In genomic region chr12:33187409-33187808, GRCh38 we compare ENCODE assay signal across 25 cellular contexts.
"Had no signal": no experiment of that assay in that cellular context is flagged by ENCODE, and none has a peak within 500 bp of the region (broad histone marks: within the 10 kb centered on the region; RNA-seq: fewer than 3 reads in every experiment).

No MANE protein-coding gene starts in this region.

- H3K36me3 Mint-ChIP-seq: T-cell had no signal

- H3K4me2 ChIP-seq: SK-N-SH had no signal

- H3K27ac ChIP-seq: HL-60, Peyer's patch had no signal

- H3K27me3 ChIP-seq: MG63, Peyer's patch had no signal

- ATAC-seq: Right ventricle myocardium inferior, T-cell had no signal

- H3K4me3 ChIP-seq: MG63, Peyer's patch had no signal

- FAIRE-seq: HTR-8/SVneo had no signal

- H3K9ac ChIP-seq: SK-N-SH had no signal

- H3K27ac Mint-ChIP-seq: T-cell; T-helper 1 cell treated with Interleukin-12 subunit alpha and Interleukin-12 subunit beta and Interleukin-4 antibody, amounts not matched to agents 30 μg/mL and 1 μg/mL, for 36 hours had no signal

- H3K4me1 Mint-ChIP-seq: T-cell had no signal

- H3K4me3 Mint-ChIP-seq: T-cell; T-helper 1 cell treated with Interleukin-12 subunit alpha and Interleukin-12 subunit beta and Interleukin-4 antibody, amounts not matched to agents 30 μg/mL and 1 μg/mL, for 36 hours had no signal

- H3K9me2 ChIP-seq: SK-N-SH had no signal

- H3K4me1 ChIP-seq: Peyer's patch had no signal

- DNase-seq: KBM-7, MG63, NCI-H1092, NCI-H1105 treated with DMSO at 0.1 percent for 48 hours, NCI-H1417 treated with DMSO at 0.1 percent for 48 hours, NCI-H146, NCI-H1694 treated with DMSO at 0.1 percent for 48 hours, NCI-H1930, NCI-H2081, NCI-H2171, NCI-H226, NCI-H446, NCI-H510A, NCI-H524 treated with DMSO at 0.1 percent for 48 hours, NCI-H69, NCI-H774, Peyer's patch, SHP77 treated with DMSO at 0.1 percent for 48 hours, SK-N-SH, SW 1271, T-cell had no signal

- H3K9me3 ChIP-seq: Peyer's patch had no signal

- H3K27me3 Mint-ChIP-seq: T-cell had no signal

- H3K36me3 ChIP-seq: MG63, Peyer's patch had no signal
